13 cellular contexts compared by ENCODE assay signal in genomic region chr19:33311326-33311682, GRCh38. TPM values are rescaled to one million over a fixed set of nuclear protein-coding genes. Genes with fewer than 3 reads are reported as not detected.
A peak's percentile ranks its signal among the peaks of the same experiment; 100 is the strongest.
DNase-seq lines count a peak whose midpoint lies in the region; ATAC-seq and TF ChIP-seq lines count a peak whose summit lies in the region.
"Had no signal": no experiment of that assay in that cellular context is flagged by ENCODE, and none has a peak within 500 bp of the region (broad histone marks: within the 10 kb centered on the region; RNA-seq: fewer than 3 reads in every experiment).

No MANE protein-coding gene starts in this region.

- H3K27me3 ChIP-seq in kidney epithelial cell (ENCODE audit: control insufficient read depth, insufficient read depth, low read length): no peaks in the 10 kb centered on the region

- H3K4me1 Mint-ChIP-seq in T-helper 17 cell: peaks cover 2% of the 10 kb centered on the region

- no peak overlapping the region for H3K27ac Mint-ChIP-seq in T-helper 17 cell

- peak; percentile 21 for DNase-seq in stimulated activated CD4-positive, alpha-beta T cell treated with anti-CD3 and anti-CD28 coated beads, Interleukin-15, amount 100 ng/mL, for 24 hours
- DNase-seq in stimulated activated CD4-positive, alpha-beta T cell treated with anti-CD3 and anti-CD28 coated beads, Interleukin-1b, Interleukin-23, amount 100 ng/mL, for 48 hours: no peak
- DNase-seq in RPMI8226 (peak; percentile 26), kidney epithelial cell (ENCODE audit: low read depth) (no peak), dermis blood vessel endothelial cell (no peak), T-helper 17 cell (no peak), mesenteric fat pad (ENCODE audit: low spot score) (no peak)
- DNase-seq: left ventricle myocardium superior; NCI-H524 treated with DMSO at 0.1 percent for 48 hours; stimulated activated CD4-positive, alpha-beta T cell treated with anti-CD3 and anti-CD28 coated beads, Interleukin-4, amount 100 ng/mL, for 4 hours had no signal

- no peak overlapping the region for H3K4me3 Mint-ChIP-seq in T-helper 17 cell

- peaks cover 34% of the 10 kb centered on the region for H3K27me3 Mint-ChIP-seq in T-helper 17 cell

- TF ChIP-seq CTCF in kidney epithelial cell (IDR thresholded peaks at IDR 0.05; ENCODE audit: insufficient read depth, low read length, poor library complexity, severe bottlenecking): peak; percentile 2

- no peaks in the 10 kb centered on the region for H3K36me3 Mint-ChIP-seq in T-helper 17 cell (ENCODE audit: low read depth)

- H3K9me3 ChIP-seq in T-helper 17 cell (ENCODE audit: control insufficient read depth, low read length, poor library complexity, severe bottlenecking): no peaks in the 10 kb centered on the region
- H3K9me3 ChIP-seq: thoracic aorta had no signal

- H3K36me3 ChIP-seq in kidney epithelial cell (ENCODE audit: control insufficient read depth, insufficient read depth, low read length): no peaks in the 10 kb centered on the region
- H3K36me3 ChIP-seq: thoracic aorta had no signal

- no peak overlapping the region for H3K4me3 ChIP-seq in kidney epithelial cell (ENCODE audit: low read depth, low read length)
- H3K4me3 ChIP-seq: thoracic aorta had no signal

- ATAC-seq in T-helper 17 cell (no peak), HG02571 (IDR thresholded peaks at IDR 0.05; ENCODE audit: unreplicated experiment) (no peak)
- ATAC-seq: left ventricle myocardium superior had no signal

RNA-seq across cellular contexts. Expression of gene CEBPA, which starts 9.0 kb away (rescaled TPM):
- total RNA-seq in kidney epithelial cell (2.0 and 3.7 TPM in 2 replicates), dermis blood vessel endothelial cell (0.17 and 0.19 TPM in 2 replicates), T-helper 17 cell (1 to 10 TPM; 2.2 to 2.4 TPM), mesenteric fat pad (263 TPM)
- total RNA-seq: M059J had no signal

Comparison
In these comparisons a context has a peak if more than half of its experiments do, and no peak if none do; other contexts are left out.
1. DNase-seq: peak in stimulated activated CD4-positive, alpha-beta T cell treated with anti-CD3 and anti-CD28 coated beads, Interleukin-15, amount 100 ng/mL, for 24 hours (single experiment) and RPMI8226 (single experiment); none in stimulated activated CD4-positive, alpha-beta T cell treated with anti-CD3 and anti-CD28 coated beads, Interleukin-1b, Interleukin-23, amount 100 ng/mL, for 48 hours (single experiment), kidney epithelial cell (single experiment), dermis blood vessel endothelial cell (single experiment), T-helper 17 cell (0 of 3) and mesenteric fat pad (single experiment).
2. RNA of gene CEBPA, which starts 9.0 kb away (total RNA-seq): 263 TPM in mesenteric fat pad (single experiment); 2.2 to 2.4 TPM in T-helper 17 cell, 2.0 to 3.7 TPM in kidney epithelial cell and 0.17 to 0.19 TPM in dermis blood vessel endothelial cell; every median in the first group is over 10 times any median in the second.